In genomic region chr11:71153005-71153395, GRCh38 we compare ENCODE assay signal across 13 cellular contexts.
DNase-seq lines count a peak whose midpoint lies in the region; ATAC-seq and TF ChIP-seq lines count a peak whose summit lies in the region.
"Had no signal": no experiment of that assay in that cellular context is flagged by ENCODE, and none has a peak within 500 bp of the region (broad histone marks: within the 10 kb centered on the region; RNA-seq: fewer than 3 reads in every experiment).

No MANE protein-coding gene starts in this region.

- no peak for TF ChIP-seq EP300 in suprapubic skin (IDR thresholded peaks at IDR 0.05)

- ATAC-seq in body of pancreas, result peak; percentile 74
- ATAC-seq in HG03196 (IDR thresholded peaks at IDR 0.05; ENCODE audit: unreplicated experiment), result no peak
- ATAC-seq in GM18517 (IDR thresholded peaks at IDR 0.05; ENCODE audit: unreplicated experiment), result no peak

- H3K36me3 ChIP-seq in body of pancreas (replicated peaks in 1 of 2; ENCODE audit: insufficient read depth in 1 of 2, low read depth in 2 of 2), result no peaks in the 10 kb centered on the region
- no peaks in the 10 kb centered on the region for H3K36me3 ChIP-seq in kidney epithelial cell (ENCODE audit: control insufficient read depth, insufficient read depth, low read length)
- H3K36me3 ChIP-seq in suprapubic skin, result no peaks in the 10 kb centered on the region
- no peaks in the 10 kb centered on the region for H3K36me3 ChIP-seq in effector memory CD4-positive, alpha-beta T cell (ENCODE audit: control insufficient read depth, insufficient read depth, low read length)
- H3K36me3 ChIP-seq: SJSA1 had no signal

- TF ChIP-seq CTCF in HFFc6 (IDR thresholded peaks at IDR 0.05) (no peak), body of pancreas (IDR thresholded peaks at IDR 0.05) (no peak), kidney epithelial cell (IDR thresholded peaks at IDR 0.05; ENCODE audit: insufficient read depth, low read length, poor library complexity, severe bottlenecking) (no peak), suprapubic skin (IDR thresholded peaks at IDR 0.05) (no peak)

- peak overlapping the region; percentile 73 for H3K4me3 Mint-ChIP-seq in HFFc6

- H3K27me3 Mint-ChIP-seq in HFFc6 (ENCODE audit: insufficient read depth), result peaks cover 10% of the 10 kb centered on the region

- 0 out of 2 replicates have a peak, but pooled peaks cover 10% of the 10 kb centered on the region for H3K4me1 Mint-ChIP-seq in HFFc6 (ENCODE audit: low read depth)

- peaks cover 24% of the 10 kb centered on the region for H3K9me3 Mint-ChIP-seq in HFFc6

- intact Hi-C loops in body of pancreas (cut with DNase I) (no loop called here), cardiac septum (cut with DNase I) (no loop called here)

- TF ChIP-seq POLR2A in body of pancreas (IDR thresholded peaks at IDR 0.05) (no peak), suprapubic skin (IDR thresholded peaks at IDR 0.05) (no peak)

- DNase-seq in HFFc6 (no peak), body of pancreas (peak; percentile 34 to 60 (median 44)), kidney epithelial cell (ENCODE audit: low read depth) (peak; percentile 47), suprapubic skin (ENCODE audit: low spot score in 2 of 2) (peak; percentile 21 to 68), cardiac septum (ENCODE audit: low spot score) (no peak)
- DNase-seq in effector memory CD4-positive, alpha-beta T cell, result no peak
- DNase-seq: cortex of kidney; NCI-H146; stimulated activated naive CD4-positive, alpha-beta T cell had no signal

- H3K27ac Mint-ChIP-seq in HFFc6, result no peak overlapping the region

- WGBS in body of pancreas, 2 donors, result 0 to 4% methylated on average over 9 to 15 of the region's 15 CpGs
- WGBS in suprapubic skin, result 2% methylated on average over 15 of the region's 15 CpGs

- H3K4me3 ChIP-seq in body of pancreas, result no peak overlapping the region
- H3K4me3 ChIP-seq in kidney epithelial cell (ENCODE audit: low read depth, low read length), result peak overlapping the region; percentile 14
- H3K4me3 ChIP-seq in suprapubic skin, result no peak overlapping the region
- no peak overlapping the region for H3K4me3 ChIP-seq in effector memory CD4-positive, alpha-beta T cell (ENCODE audit: insufficient read depth, low read depth, low read length, poor library complexity, severe bottlenecking)
- H3K4me3 ChIP-seq: SJSA1 had no signal

- H3K27me3 ChIP-seq in body of pancreas (no peaks in the 10 kb centered on the region), kidney epithelial cell (ENCODE audit: control insufficient read depth, insufficient read depth, low read length) (no peaks in the 10 kb centered on the region), suprapubic skin (peaks cover 38% of the 10 kb centered on the region)
- H3K27me3 ChIP-seq in effector memory CD4-positive, alpha-beta T cell (replicated peaks; ENCODE audit: control insufficient read depth, insufficient read depth, low read length, poor library complexity, severe bottlenecking), result no peaks in the 10 kb centered on the region
- H3K27me3 ChIP-seq: SJSA1 had no signal

- H3K9me3 ChIP-seq in body of pancreas (no peaks in the 10 kb centered on the region), suprapubic skin (no peaks in the 10 kb centered on the region)
- H3K9me3 ChIP-seq in effector memory CD4-positive, alpha-beta T cell (ENCODE audit: control insufficient read depth, low read length), result no peaks in the 10 kb centered on the region
- H3K9me3 ChIP-seq: SJSA1 had no signal

- no peaks in the 10 kb centered on the region for H3K36me3 Mint-ChIP-seq in HFFc6 (ENCODE audit: low read depth)

- H3K4me1 ChIP-seq in body of pancreas (peaks cover 24% of the 10 kb centered on the region), suprapubic skin (peaks cover 6% of the 10 kb centered on the region)
- H3K4me1 ChIP-seq in effector memory CD4-positive, alpha-beta T cell (ENCODE audit: control insufficient read depth, insufficient read depth, low read length, poor library complexity, severe bottlenecking), result no peaks in the 10 kb centered on the region
- H3K4me1 ChIP-seq: SJSA1 had no signal

- H3K27ac ChIP-seq in body of pancreas (peak overlapping the region; percentile 60 to 83 (median 73)), suprapubic skin (no peak overlapping the region)
- no peak overlapping the region for H3K27ac ChIP-seq in effector memory CD4-positive, alpha-beta T cell (ENCODE audit: insufficient read depth, low read length, poor library complexity, severe bottlenecking)
- H3K27ac ChIP-seq: SJSA1, skin epidermis had no signal

Comparison
In these comparisons a context has a peak if more than half of its experiments do, and no peak if none do; other contexts are left out.
1. DNase-seq: peak in body of pancreas (4 of 4), kidney epithelial cell (single experiment) and suprapubic skin (2 of 2); none in HFFc6 (single experiment), effector memory CD4-positive, alpha-beta T cell (0 of 3) and cardiac septum (single experiment).
2. H3K27ac ChIP-seq: peak in body of pancreas (4 of 4); none in suprapubic skin (single experiment) and effector memory CD4-positive, alpha-beta T cell (single experiment).